18 cellular contexts compared by ENCODE assay signal in the genomic region with DNA sequence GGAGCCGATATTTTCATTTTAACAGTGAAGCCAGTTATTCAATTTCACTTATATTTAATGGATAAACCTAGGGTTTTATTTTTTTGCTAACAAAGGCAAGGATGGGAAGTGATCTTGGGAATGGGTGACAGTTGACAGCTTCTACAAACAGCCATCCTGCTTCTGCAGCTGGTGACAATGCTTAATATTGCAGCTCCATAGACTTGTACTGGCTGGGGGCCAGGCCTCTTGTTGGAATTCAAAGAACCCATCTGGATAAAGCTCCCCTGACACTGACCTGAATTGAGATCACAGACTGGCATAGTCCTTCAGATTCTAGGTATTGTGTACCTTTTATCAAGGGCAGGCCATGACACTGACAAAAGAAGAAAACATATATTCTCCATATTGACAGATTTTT.
A peak's percentile ranks its signal among the peaks of the same experiment; 100 is the strongest.
DNase-seq lines count a peak whose midpoint lies in the region; FAIRE-seq and TF ChIP-seq lines count a peak whose summit lies in the region.
"Had no signal": no experiment of that assay in that cellular context is flagged by ENCODE, and none has a peak within 500 bp of the region (broad histone marks: within the 10 kb centered on the region; RNA-seq: fewer than 3 reads in every experiment).

No MANE protein-coding gene starts in this region.

- peak; percentile 7 for DNase-seq in DMS53 treated with DMSO at 0.1 percent for 48 hours (lab: John Stamatoyannopoulos, UW; ENCODE audit: unreplicated experiment)
- peak; percentile 55 for DNase-seq in NCI-H1436 treated with DMSO at 0.1 percent for 48 hours (lab: John Stamatoyannopoulos, UW)
- DNase-seq in NCI-H446 (lab: John Stamatoyannopoulos, UW), result peak; percentile 59 to 91
- DNase-seq in GM03348 (ENCODE audit: low spot score), result no peak
- no peak for DNase-seq in SIG-M5 (lab: John Stamatoyannopoulos, UW)
- no peak for DNase-seq in H54 (ENCODE audit: insufficient read length, low spot score)
- DNase-seq: activated CD4-positive, alpha-beta T cell treated with anti-CD3 and anti-CD28 coated beads for 1 hour; activated CD8-positive, alpha-beta memory T cell treated with anti-CD3 and anti-CD28 coated beads, Interleukin-2, amount 10 ng/mL, durations not matched to agents 7 days and 5 days; activated gamma-delta T cell; DND-41; natural killer cell; stimulated activated naive CD4-positive, alpha-beta T cell; T-helper 9 cell; transverse colon had no signal

- FAIRE-seq in H54 (lab: Jason Lieb, UNC), result no peak
- FAIRE-seq: GM19239, keratinocyte had no signal

- H3K4me3 Mint-ChIP-seq in brain, result no peak overlapping the region
- H3K4me3 Mint-ChIP-seq: activated CD8-positive, alpha-beta memory T cell treated with anti-CD3 and anti-CD28 coated beads, Interleukin-2, amount 10 ng/mL, durations not matched to agents 7 days and 5 days; memory B cell; natural killer cell had no signal

- H3K4me1 Mint-ChIP-seq in brain, result peaks cover 26% of the 10 kb centered on the region
- H3K4me1 Mint-ChIP-seq: activated CD8-positive, alpha-beta memory T cell treated with anti-CD3 and anti-CD28 coated beads, Interleukin-2, amount 10 ng/mL, durations not matched to agents 7 days and 5 days; memory B cell; natural killer cell had no signal

- no peak for TF ChIP-seq POLR2A in H54 (IDR thresholded peaks at IDR 0.05; ENCODE audit: low read depth, low read length)

- no peak for TF ChIP-seq CTCF in brain (conservative IDR thresholded peaks at IDR 0.05)

- peak overlapping the region; percentile 42 to 80 (median 58) for H3K27ac Mint-ChIP-seq in brain
- H3K27ac Mint-ChIP-seq: activated CD8-positive, alpha-beta memory T cell treated with anti-CD3 and anti-CD28 coated beads, Interleukin-2, amount 10 ng/mL, durations not matched to agents 7 days and 5 days; memory B cell; natural killer cell had no signal

- no peaks in the 10 kb centered on the region for H3K36me3 Mint-ChIP-seq in brain
- H3K36me3 Mint-ChIP-seq: activated CD8-positive, alpha-beta memory T cell treated with anti-CD3 and anti-CD28 coated beads, Interleukin-2, amount 10 ng/mL, durations not matched to agents 7 days and 5 days; memory B cell; natural killer cell had no signal

- H3K27me3 Mint-ChIP-seq in brain, result peaks cover 3% of the 10 kb centered on the region
- H3K27me3 Mint-ChIP-seq: activated CD8-positive, alpha-beta memory T cell treated with anti-CD3 and anti-CD28 coated beads, Interleukin-2, amount 10 ng/mL, durations not matched to agents 7 days and 5 days; memory B cell had no signal

- peaks cover 0 to 7% (median 3%) of the 10 kb centered on the region in 5 experiments for H3K9me3 Mint-ChIP-seq in brain

Comparison
In these comparisons a context has a peak if more than half of its experiments do, and no peak if none do; other contexts are left out.
1. DNase-seq: peak in DMS53 treated with DMSO at 0.1 percent for 48 hours (single experiment), NCI-H1436 treated with DMSO at 0.1 percent for 48 hours (single experiment) and NCI-H446 (2 of 2); none in GM03348 (single experiment), SIG-M5 (single experiment) and H54 (single experiment).